18 cellular contexts compared by ENCODE assay signal in genomic region chr12:4169522-4169921, GRCh38.
A peak's percentile ranks its signal among the peaks of the same experiment; 100 is the strongest.
DNase-seq lines count a peak whose midpoint lies in the region; ATAC-seq and TF ChIP-seq lines count a peak whose summit lies in the region.
"Had no signal": no experiment of that assay in that cellular context is flagged by ENCODE, and none has a peak within 500 bp of the region (broad histone marks: within the 10 kb centered on the region; RNA-seq: fewer than 3 reads in every experiment).

No MANE protein-coding gene starts in this region.

- TF ChIP-seq CTCF in smooth muscle cell (IDR thresholded peaks at IDR 0.05; ENCODE audit: borderline replicate concordance, insufficient read depth, poor library complexity, severe bottlenecking) = no peak

- peaks cover 35% of the 10 kb centered on the region for H3K4me1 Mint-ChIP-seq in activated CD8-positive, alpha-beta memory T cell treated with anti-CD3 and anti-CD28 coated beads, Interleukin-2, amount 10 ng/mL, durations not matched to agents 7 days and 5 days
- H3K4me1 Mint-ChIP-seq in CD8-positive, alpha-beta memory T cell = peaks cover 10 to 23% (median 11%) of the 10 kb centered on the region in 3 donors

- WGBS in smooth muscle cell (ENCODE audit: low lambda C conversion rate) = 69% methylated on average over 5 of the region's 5 CpGs

- no peak for DNase-seq in activated CD8-positive, alpha-beta memory T cell treated with anti-CD3 and anti-CD28 coated beads, Interleukin-2, amount 10 ng/mL, durations not matched to agents 7 days and 5 days
- no peak for DNase-seq in activated CD8-positive, alpha-beta memory T cell treated with anti-CD3 and anti-CD28 coated beads for 24 hours
- DNase-seq in M059J (ENCODE audit: low read depth) = peak; percentile 6
- DNase-seq in activated naive CD4-positive, alpha-beta T cell treated with anti-CD3 and anti-CD28 coated beads, Interleukin-2, amount 50 U/mL, for 72 hours (ENCODE audit: low spot score in 2 of 2) = no peak
- DNase-seq in smooth muscle cell (lab: John Stamatoyannopoulos, UW; ENCODE audit: unreplicated experiment) = no peak
- no peak for DNase-seq in NCI-H748 treated with DMSO at 0.1 percent for 48 hours (lab: John Stamatoyannopoulos, UW)
- DNase-seq in EL = no peak
- DNase-seq in CD8-positive, alpha-beta memory T cell = no peak
- DNase-seq: activated CD4-positive, CD25-positive, alpha-beta regulatory T cell treated with anti-CD3 and anti-CD28 coated beads, Interleukin-2, amount 50 U/mL, for 72 hours; DMS79 treated with DMSO at 0.1 percent for 48 hours; HFFc6; kidney glomerular epithelial cell; mesendoderm; NCI-H187 treated with DMSO at 0.1 percent for 48 hours; SHP77; stomach had no signal

- no peak overlapping the region for H3K9ac ChIP-seq in smooth muscle cell (ENCODE audit: low read depth)

- no peaks in the 10 kb centered on the region for H3K79me2 ChIP-seq in smooth muscle cell (ENCODE audit: low read depth)

- H3K27ac Mint-ChIP-seq in activated CD8-positive, alpha-beta memory T cell treated with anti-CD3 and anti-CD28 coated beads, Interleukin-2, amount 10 ng/mL, durations not matched to agents 7 days and 5 days = peak overlapping the region; percentile 60
- H3K27ac Mint-ChIP-seq in activated naive CD4-positive, alpha-beta T cell treated with anti-CD3 and anti-CD28 coated beads, Interleukin-2, amount 50 U/mL, for 72 hours = peak overlapping the region; percentile 44 to 69
- H3K27ac Mint-ChIP-seq in CD8-positive, alpha-beta memory T cell = peak overlapping the region in 4 of 8 donors; percentile 1 to 76 (median 32)
- H3K27ac Mint-ChIP-seq: CD8-positive, alpha-beta T cell; HFFc6 had no signal

- H4K20me1 ChIP-seq in smooth muscle cell (ENCODE audit: low read depth) = no peaks in the 10 kb centered on the region

- POLR2A ChIA-PET in CD8-positive, alpha-beta memory T cell (lab: Charles Lee) = no interaction called here

- CTCF ChIA-PET in activated CD8-positive, alpha-beta memory T cell treated with anti-CD3 and anti-CD28 coated beads, Interleukin-2, amount 10 ng/mL, durations not matched to agents 7 days and 5 days (lab: Charles Lee) = interaction anchor here (0.9 to 1.9 kb wide), 3 partner anchors 16 to 107 kb away, joined by 3 to 6 read pairs (median 4); no protein-coding TSS in a partner anchor
- CTCF ChIA-PET in CD8-positive, alpha-beta memory T cell (lab: Charles Lee) = no interaction called here

- ATAC-seq in activated CD8-positive, alpha-beta memory T cell treated with anti-CD3 and anti-CD28 coated beads, Interleukin-2, amount 10 ng/mL, durations not matched to agents 7 days and 5 days = no peak
- ATAC-seq in activated naive CD4-positive, alpha-beta T cell treated with anti-CD3 and anti-CD28 coated beads, Interleukin-2, amount 50 U/mL, for 72 hours = no peak
- ATAC-seq: CD8-positive, alpha-beta T cell had no signal

- no peaks in the 10 kb centered on the region for H3K36me3 ChIP-seq in smooth muscle cell (ENCODE audit: low read depth)
- no peaks in the 10 kb centered on the region for H3K36me3 ChIP-seq in CD8-positive, alpha-beta memory T cell (ENCODE audit: insufficient read depth, low read length)
- H3K36me3 ChIP-seq: ascending aorta, stomach had no signal

- H3K27me3 Mint-ChIP-seq in activated CD8-positive, alpha-beta memory T cell treated with anti-CD3 and anti-CD28 coated beads, Interleukin-2, amount 10 ng/mL, durations not matched to agents 7 days and 5 days = no peaks in the 10 kb centered on the region
- peaks cover 0 to 2% of the 10 kb centered on the region in 2 donors for H3K27me3 Mint-ChIP-seq in CD8-positive, alpha-beta memory T cell

- no peaks in the 10 kb centered on the region for H3F3A ChIP-seq in smooth muscle cell (ENCODE audit: low read depth)

- peak overlapping the region; percentile 0 for H3K4me3 Mint-ChIP-seq in activated CD8-positive, alpha-beta memory T cell treated with anti-CD3 and anti-CD28 coated beads, Interleukin-2, amount 10 ng/mL, durations not matched to agents 7 days and 5 days
- H3K4me3 Mint-ChIP-seq in CD8-positive, alpha-beta memory T cell = peak overlapping the region in 1 of 7 donors; percentile 6
- H3K4me3 Mint-ChIP-seq: CD8-positive, alpha-beta T cell; HFFc6 had no signal

- H3K4me2 ChIP-seq in smooth muscle cell = peak overlapping the region; percentile 20

- H3K27ac ChIP-seq in smooth muscle cell (ENCODE audit: low read depth) = peak overlapping the region; percentile 15
- H3K27ac ChIP-seq in CD8-positive, alpha-beta memory T cell (ENCODE audit: low read depth, low read length) = no peak overlapping the region
- H3K27ac ChIP-seq: ascending aorta, stomach had no signal

- no peaks in the 10 kb centered on the region for H3K4me1 ChIP-seq in smooth muscle cell (ENCODE audit: low read depth)
- peaks cover 7% of the 10 kb centered on the region for H3K4me1 ChIP-seq in CD8-positive, alpha-beta memory T cell (ENCODE audit: insufficient read depth, low read length)

- no peaks in the 10 kb centered on the region for H3K27me3 ChIP-seq in smooth muscle cell (ENCODE audit: low read depth)
- no peaks in the 10 kb centered on the region for H3K27me3 ChIP-seq in CD8-positive, alpha-beta memory T cell (ENCODE audit: insufficient read depth, low read length, poor library complexity, severe bottlenecking)
- H3K27me3 ChIP-seq: ascending aorta had no signal

- H3K4me3 ChIP-seq in smooth muscle cell = no peak overlapping the region
- H3K4me3 ChIP-seq in CD8-positive, alpha-beta memory T cell (ENCODE audit: low read length) = no peak overlapping the region
- H3K4me3 ChIP-seq: ascending aorta, stomach had no signal

- H3K9me3 ChIP-seq in smooth muscle cell (replicated peaks; ENCODE audit: low read depth) = no peaks in the 10 kb centered on the region
- no peaks in the 10 kb centered on the region for H3K9me3 ChIP-seq in CD8-positive, alpha-beta memory T cell (ENCODE audit: low read length)
- H3K9me3 ChIP-seq: ascending aorta, stomach had no signal

- H3K9me3 Mint-ChIP-seq in activated CD8-positive, alpha-beta memory T cell treated with anti-CD3 and anti-CD28 coated beads, Interleukin-2, amount 10 ng/mL, durations not matched to agents 7 days and 5 days (ENCODE audit: low read depth) = no peaks in the 10 kb centered on the region
- peaks cover 0 to 5% of the 10 kb centered on the region in 2 donors for H3K9me3 Mint-ChIP-seq in activated naive CD4-positive, alpha-beta T cell treated with anti-CD3 and anti-CD28 coated beads, Interleukin-2, amount 50 U/mL, for 72 hours
- H3K9me3 Mint-ChIP-seq in CD8-positive, alpha-beta memory T cell = no peaks in the 10 kb centered on the region
- H3K9me3 Mint-ChIP-seq: CD8-positive, alpha-beta T cell had no signal

- no peak overlapping the region for H2AFZ ChIP-seq in smooth muscle cell (ENCODE audit: low read depth)

- peaks cover 3% of the 10 kb centered on the region for H3K36me3 Mint-ChIP-seq in activated CD8-positive, alpha-beta memory T cell treated with anti-CD3 and anti-CD28 coated beads, Interleukin-2, amount 10 ng/mL, durations not matched to agents 7 days and 5 days
- peaks cover 5% of the 10 kb centered on the region in 2 donors for H3K36me3 Mint-ChIP-seq in activated naive CD4-positive, alpha-beta T cell treated with anti-CD3 and anti-CD28 coated beads, Interleukin-2, amount 50 U/mL, for 72 hours
- H3K36me3 Mint-ChIP-seq in CD8-positive, alpha-beta memory T cell = no peaks in the 10 kb centered on the region
